Comparison of ENCODE assay signal across 8 cellular contexts in the genomic region with DNA sequence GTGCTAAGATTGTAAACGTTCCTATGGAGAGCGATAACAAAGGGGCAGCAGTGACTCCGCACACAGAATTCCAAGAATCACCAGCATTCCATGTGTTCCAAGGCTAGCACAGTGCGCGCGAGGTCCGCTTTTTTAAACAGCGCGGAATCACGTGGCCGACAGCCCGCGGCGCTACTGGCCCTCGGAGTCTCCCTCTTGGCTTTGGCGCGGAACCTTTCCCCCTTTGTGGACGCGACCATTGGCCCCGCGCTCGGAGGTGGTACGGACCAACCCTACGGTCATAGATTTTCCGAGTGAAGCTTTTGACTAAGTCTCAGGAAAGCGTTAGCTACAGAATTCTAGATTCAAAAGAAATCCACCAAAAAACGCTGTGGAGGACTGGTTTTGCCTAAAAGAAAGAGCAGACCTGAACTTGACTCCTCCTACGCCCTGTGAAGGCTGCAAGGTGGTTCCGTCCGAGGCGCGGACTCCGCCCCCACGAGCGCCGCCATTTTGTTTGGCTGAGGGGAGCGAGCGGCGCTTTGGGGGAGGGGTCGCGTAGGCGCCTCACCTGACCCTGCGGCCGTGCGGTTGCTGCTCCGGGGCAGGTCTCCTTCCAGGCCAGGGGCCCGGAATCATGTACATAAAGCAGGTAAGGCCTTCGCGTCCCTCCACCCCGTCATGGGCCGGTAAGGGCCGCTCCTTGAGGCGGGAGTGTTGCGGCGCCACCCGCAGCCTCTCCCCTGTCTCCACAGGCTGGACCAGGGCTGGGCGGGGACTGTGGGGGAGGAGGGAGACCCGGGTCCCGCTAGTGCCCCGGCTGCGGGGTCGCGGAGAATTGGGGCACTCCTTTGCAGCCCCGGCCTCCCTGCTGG. TPM values are rescaled to one million over a fixed set of nuclear protein-coding genes. Genes with fewer than 3 reads are reported as not detected.
A peak's percentile ranks its signal among the peaks of the same experiment; 100 is the strongest.
DNase-seq lines count a peak whose midpoint lies in the region; ATAC-seq and TF ChIP-seq lines count a peak whose summit lies in the region.

Gene SMC3 (plus strand): TSS at position 495 of the 854 bp plus-strand sequence. CDS start 122 bp downstream, at position 617.

- peak within 1 kb of the TSS; percentile 94 for H3K14ac ChIP-seq in trophoblast cell (ENCODE audit: low read length)

- peak within 1 kb of the TSS; percentile 89 for H3K4ac ChIP-seq in trophoblast cell (ENCODE audit: low read depth, low read length)

- no peak within 1 kb of the TSS for H3K27ac ChIP-seq in adipose tissue (ENCODE audit: low read depth, low read length)
- peak within 1 kb of the TSS; percentile 72 for H3K27ac ChIP-seq in trophoblast cell (ENCODE audit: low read depth, low read length)
- H3K27ac ChIP-seq in transverse colon = peak within 1 kb of the TSS; percentile 90 to 95 (median 92)

- WGBS in adipose tissue, 3 donors = 0% methylated on average over 63 to 64 of the region's 64 CpGs
- no CpG with 5 or more reads among the region's 64 CpGs for WGBS in trophoblast cell (ENCODE audit: extremely low coverage, insufficient coverage, insufficient read length)
- WGBS in transverse colon (ENCODE audit: low coverage in 1 of 2), 2 donors = 1% methylated on average over 55 of the region's 64 CpGs; no CpG with 5 or more reads in 1 of the 2 donors

- peaks cover 5 to 15% of the 10 kb centered on the region in 2 donors for H3K27me3 Mint-ChIP-seq in T-cell

- peaks cover 33 to 46% (median 45%) of the 10 kb centered on the region in 3 donors for H3K4me1 Mint-ChIP-seq in T-cell

- peak within 1 kb of the TSS; percentile 89 for H3K18ac ChIP-seq in trophoblast cell (ENCODE audit: low read length)

- peak within 1 kb of the TSS; percentile 97 to 98 for H3K27ac Mint-ChIP-seq in T-cell

- H3K4me1 ChIP-seq in trophoblast cell (ENCODE audit: control insufficient read depth in 1 of 2, insufficient read depth in 2 of 2, low read length in 2 of 2) (no peaks in the 10 kb centered on the region), transverse colon (peaks cover 8 to 40% (median 15%) of the 10 kb centered on the region in 4 donors)

- H2AFZ ChIP-seq in trophoblast cell (ENCODE audit: insufficient read depth, low read length, poor library complexity) = peak within 1 kb of the TSS; percentile 91

- no peaks in the 10 kb centered on the region for H3K9me3 Mint-ChIP-seq in T-cell

- H2AK5ac ChIP-seq in trophoblast cell (ENCODE audit: low read length) = no peak within 1 kb of the TSS

- TF ChIP-seq POLR2A in transverse colon (IDR thresholded peaks at IDR 0.05) = peak; percentile 52

- CTCF ChIA-PET in T-cell (lab: Charles Lee) = interaction anchor here (0.6 to 1.5 kb wide), 4 partner anchors 10 to 262 kb away, joined by 3 to 7 read pairs (median 4); partner anchors contain the start of gene SMNDC1 (in 1 of the 2)

- H3K79me2 ChIP-seq in trophoblast cell (ENCODE audit: control insufficient read depth, insufficient read depth, low read length, poor library complexity) = peaks cover 6% of the 10 kb centered on the region

- no peak within 1 kb of the TSS for H3K23ac ChIP-seq in trophoblast cell (ENCODE audit: low read length)

- H3K79me1 ChIP-seq in trophoblast cell (ENCODE audit: low read length) = peaks cover 9% of the 10 kb centered on the region

- H4K8ac ChIP-seq in trophoblast cell (ENCODE audit: low read depth, low read length) = peak within 1 kb of the TSS; percentile 93

- in situ Hi-C loops in transverse colon (cut with MboI; ENCODE audit: low pct_ligation_motif_present in 1 of 4, low pct_unique_long_range_greater_than_20kb in 1 of 4, low sequenced_read_pairs in 3 of 4) = loop anchor here in 1 of 4 donors (25.0 kb wide), 2 partner anchors 430 to 680 kb away; no protein-coding TSS in a partner anchor

- peak within 1 kb of the TSS; percentile 94 for H4K12ac ChIP-seq in trophoblast cell (ENCODE audit: low read depth, low read length)

- peak within 1 kb of the TSS; percentile 40 for H2BK12ac ChIP-seq in trophoblast cell (ENCODE audit: low read length)

- peak within 1 kb of the TSS; percentile 94 to 96 (median 95) for H3K4me3 Mint-ChIP-seq in T-cell

- H2BK5ac ChIP-seq in trophoblast cell (ENCODE audit: low read depth, low read length, poor library complexity) = peak within 1 kb of the TSS; percentile 94

- no peak for TF ChIP-seq CTCF in GM12875 (IDR thresholded peaks at IDR 0.05; ENCODE audit: borderline replicate concordance, insufficient read depth, low read depth, low read length)
- TF ChIP-seq CTCF in transverse colon (IDR thresholded peaks at IDR 0.05) = peak in 1 of 5 experiments; percentile 13

- H3K9ac ChIP-seq in trophoblast cell (ENCODE audit: low read length) = peak within 1 kb of the TSS; percentile 91

- H3K9me3 ChIP-seq in trophoblast cell (ENCODE audit: insufficient read depth, low read depth, low read length) (no peaks in the 10 kb centered on the region), transverse colon (no peaks in the 10 kb centered on the region)

- H3K36me3 ChIP-seq in trophoblast cell (ENCODE audit: control insufficient read depth in 1 of 2, insufficient read depth in 2 of 2, low read length in 2 of 2) = no peaks in the 10 kb centered on the region
- H3K36me3 ChIP-seq in transverse colon = no peaks in the 10 kb centered on the region

- TF ChIP-seq EP300 in transverse colon (IDR thresholded peaks at IDR 0.05; ENCODE audit: low read depth) = no peak

- intact Hi-C loops in cardiac septum (cut with DNase I) = loop anchor here (5.0 kb wide), 1 partner anchor 70 kb away; the partner anchor contains the start of gene DUSP5
- intact Hi-C loops in transverse colon (cut with DNase I; ENCODE audit: low total_unique reads) = no loop called here

- H3K27me3 ChIP-seq in trophoblast cell (ENCODE audit: insufficient read depth, low read length) = no peaks in the 10 kb centered on the region
- peaks cover 9% of the 10 kb centered on the region for H3K27me3 ChIP-seq in transverse colon

- peaks cover 12% of the 10 kb centered on the region for H3K36me3 Mint-ChIP-seq in T-cell

- peak within 1 kb of the TSS; percentile 94 for H3K4me3 ChIP-seq in GM12875 (ENCODE audit: low read depth, low read length)
- H3K4me3 ChIP-seq in trophoblast cell (ENCODE audit: low read depth, low read length) = peak within 1 kb of the TSS; percentile 98
- H3K4me3 ChIP-seq in transverse colon = peak within 1 kb of the TSS; percentile 79 to 94 (median 83)

- H4K91ac ChIP-seq in trophoblast cell (ENCODE audit: low read depth, low read length) = peak within 1 kb of the TSS; percentile 81

- H3K4me2 ChIP-seq in trophoblast cell (ENCODE audit: low read length) = peak within 1 kb of the TSS; percentile 77

- ATAC-seq in HG02763 (IDR thresholded peaks at IDR 0.05; ENCODE audit: unreplicated experiment) = peak; percentile 90
- peak; percentile 87 to 90 (median 88) for ATAC-seq in T-cell (replicated peaks in 1 of 4)

- DNase-seq in NCI-H1417 treated with DMSO at 0.1 percent for 48 hours (lab: John Stamatoyannopoulos, UW) (peak; percentile 61), T-cell (peak; percentile 77 to 94 (median 87)), cardiac septum (ENCODE audit: low spot score) (peak; percentile 96), trophoblast cell (peak; percentile 100), transverse colon (peak; percentile 91)

- peak within 1 kb of the TSS; percentile 65 for H2BK120ac ChIP-seq in trophoblast cell (ENCODE audit: insufficient read depth, low read length, poor library complexity)

- POLR2A ChIA-PET in T-cell (lab: Charles Lee) = interaction anchor here (0.6 to 1.3 kb wide), 3 partner anchors 13 to 1616 kb away, joined by 3 to 7 read pairs (median 4); partner anchors contain the start of gene GPAM (in 1 of the 2)

RNA-seq across cellular contexts. Expression of gene SMC3, which starts in this region (rescaled TPM):
- total RNA-seq in T-cell (10 to 100 TPM; 37.1 to 42.0 (median 39.2) TPM), cardiac septum (21.3 TPM), transverse colon (10 to 100 TPM; 16.8 to 31.9 (median 21.1) TPM)
- polyA plus RNA-seq in adipose tissue = 10 to 100 TPM; 10.2 to 16.4 (median 15.3) TPM
- polyA plus RNA-seq in trophoblast cell (2013) = 24.5 and 26.8 TPM in 2 replicates
